Comparison of ENCODE assay signal across 38 cellular contexts in genomic region chrX:7921750-7922149, GRCh38. TPM values are rescaled to one million over a fixed set of nuclear protein-coding genes. Genes with fewer than 3 reads are reported as not detected.
DNase-seq lines count a peak whose midpoint lies in the region; ATAC-seq, FAIRE-seq and TF ChIP-seq lines count a peak whose summit lies in the region.
"Had no signal": no experiment of that assay in that cellular context is flagged by ENCODE, and none has a peak within 500 bp of the region (broad histone marks: within the 10 kb centered on the region; RNA-seq: fewer than 3 reads in every experiment).

No MANE protein-coding gene starts in this region.

- no peak overlapping the region for H3K4me3 Mint-ChIP-seq in nephron
- H3K4me3 Mint-ChIP-seq: B cell; CD14-positive monocyte; CD4-positive, alpha-beta memory T cell; CD4-positive, alpha-beta T cell; CD4-positive, CD25-positive, alpha-beta regulatory T cell; CD8-positive, alpha-beta memory T cell; CD8-positive, alpha-beta T cell had no signal

- WGBS in right lobe of liver (ENCODE audit: insufficient coverage, low coverage, low lambda C conversion rate, missing lambda C conversion rate) = 30% methylated on average over 12 of the region's 12 CpGs
- WGBS in HepG2 (ENCODE audit: low lambda C conversion rate) = 98% methylated on average over 9 of the region's 12 CpGs

- no peak for DNase-seq in right lobe of liver
- DNase-seq in HepG2 (ENCODE audit: low spot score) = no peak
- no peak for DNase-seq in kidney
- DNase-seq in left lobe of liver (ENCODE audit: low spot score) = no peak
- DNase-seq in HCEC 1CT = no peak
- no peak for DNase-seq in islet precursor cell
- DNase-seq: 8988T; ACHN; AML-193; BE2C; C1 segment of cervical spinal cord; Caco-2; Calu3; CD4-positive, alpha-beta memory T cell; CD4-positive, alpha-beta T cell; CD4-positive, CD25-positive, alpha-beta regulatory T cell; CD8-positive, alpha-beta memory T cell; CD8-positive, alpha-beta T cell; COR-L47; DMS 273 treated with DMSO at 0.1 percent for 48 hours; DMS153; DMS53; DMS79; DMS79 treated with DMSO at 0.1 percent for 48 hours; DND-41; EL had no signal

- FAIRE-seq in HepG2 (lab: Jason Lieb, UNC) (no peak), kidney (lab: Jason Lieb, UNC) (peak; percentile 52)
- FAIRE-seq: A204.1, A549, D721Med had no signal

- no peaks in the 10 kb centered on the region for H4K20me1 ChIP-seq in HepG2 (ENCODE audit: insufficient read depth, low read length)
- H4K20me1 ChIP-seq: BLaER1; BLaER1 treated with 17β-estradiol and CSF1 and Interleukin-3, amounts not matched to agents 10 nM and 100 nM had no signal

- H3K9ac ChIP-seq in HepG2 (ENCODE audit: insufficient read depth, low read depth, low read length) (no peak overlapping the region), kidney (ENCODE audit: low read length in 2 of 2) (no peak overlapping the region)
- H3K9ac ChIP-seq: BLaER1; BLaER1 treated with 17β-estradiol and CSF1 and Interleukin-3, amounts not matched to agents 10 nM and 100 nM had no signal

- intact Hi-C loops in right lobe of liver (cut with DNase I) = no loop called here
- intact Hi-C loops in HepG2 (cut with micrococcal nuclease; ENCODE audit: unreplicated experiment) = no loop called here
- intact Hi-C loops in kidney (cut with DNase I) = no loop called here

- peaks cover 0 to 25% (median 3%) of the 10 kb centered on the region in 4 donors for H3K4me1 ChIP-seq in right lobe of liver
- H3K4me1 ChIP-seq in HepG2 (ENCODE audit: insufficient read depth, low read length) = no peaks in the 10 kb centered on the region; the same call in 1 of the 2 replicates
- H3K4me1 ChIP-seq in kidney (ENCODE audit: control insufficient read depth in 1 of 2, insufficient read depth in 1 of 2, low read depth in 1 of 2, low read length in 2 of 2) = peaks cover 0 to 7% of the 10 kb centered on the region in 2 donors
- H3K4me1 ChIP-seq: A549; BE2C; BLaER1; BLaER1 treated with 17β-estradiol and CSF1 and Interleukin-3, amounts not matched to agents 10 nM and 100 nM; Caco-2 had no signal

- peaks cover 0 to 15% (median 0%) of the 10 kb centered on the region in 4 donors for H3K36me3 ChIP-seq in right lobe of liver
- no peaks in the 10 kb centered on the region for H3K36me3 ChIP-seq in HepG2 (replicated peaks in 1 of 2; ENCODE audit: control insufficient read depth in 1 of 2, insufficient read depth in 2 of 2, low read length in 2 of 2)
- H3K36me3 ChIP-seq in kidney (ENCODE audit: control insufficient read depth in 1 of 2, insufficient read depth in 2 of 2, low read length in 2 of 2) = peaks cover 0 to 39% of the 10 kb centered on the region in 2 donors
- H3K36me3 ChIP-seq: BE2C; BLaER1; BLaER1 treated with 17β-estradiol and CSF1 and Interleukin-3, amounts not matched to agents 10 nM and 100 nM had no signal

- CTCF ChIA-PET in HepG2 (lab: Yijun Ruan, JAX; ENCODE audit: low intra/inter-chr PET ratio, low total read pairs) = no interaction called here

- H3K27ac ChIP-seq in right lobe of liver (no peak overlapping the region), HepG2 (ENCODE audit: extremely low read length, insufficient read depth, low read length) (no peak overlapping the region), kidney (ENCODE audit: low read depth in 2 of 2, low read length in 2 of 2) (no peak overlapping the region)
- H3K27ac ChIP-seq: 22Rv1; A549; BLaER1; BLaER1 treated with 17β-estradiol and CSF1 and Interleukin-3, amounts not matched to agents 10 nM and 100 nM; C4-2B had no signal

- peak overlapping the region in 2 of 3 experiments; percentile 16 to 38 for H3K27ac Mint-ChIP-seq in nephron
- H3K27ac Mint-ChIP-seq: B cell; CD14-positive monocyte; CD4-positive, alpha-beta memory T cell; CD4-positive, alpha-beta T cell; CD4-positive, CD25-positive, alpha-beta regulatory T cell; CD8-positive, alpha-beta memory T cell; CD8-positive, alpha-beta T cell had no signal

- POLR2A ChIA-PET in HepG2 (lab: Yijun Ruan, JAX) = no interaction called here

- no peaks in the 10 kb centered on the region for H3K79me2 ChIP-seq in HepG2 (ENCODE audit: insufficient read depth, low read length)

- H3K9me3 ChIP-seq in right lobe of liver = no peaks in the 10 kb centered on the region
- no peaks in the 10 kb centered on the region for H3K9me3 ChIP-seq in HepG2 (ENCODE audit: low read length)
- no peaks in the 10 kb centered on the region for H3K9me3 ChIP-seq in kidney (ENCODE audit: control insufficient read depth in 1 of 2, low read length in 2 of 2)
- H3K9me3 ChIP-seq: A549, BE2C, Caco-2 had no signal

- H3K9me3 Mint-ChIP-seq in nephron = no peaks in the 10 kb centered on the region
- H3K9me3 Mint-ChIP-seq: CD4-positive, alpha-beta memory T cell; CD4-positive, alpha-beta T cell; CD4-positive, CD25-positive, alpha-beta regulatory T cell; CD8-positive, alpha-beta memory T cell; CD8-positive, alpha-beta T cell had no signal

- no peak overlapping the region for H2AFZ ChIP-seq in HepG2 (ENCODE audit: low read length)

- in situ Hi-C loops in HepG2 (cut with HindIII; ENCODE audit: extremely low pct_ligation_motif_present, low pct_unique_long_range_greater_than_20kb) = no loop called here

- TF ChIP-seq CTCF in right lobe of liver (IDR thresholded peaks at IDR 0.05) = no peak
- no peak for TF ChIP-seq CTCF in HepG2 (CRISPR knock-in tag; IDR thresholded peaks at IDR 0.05)
- TF ChIP-seq CTCF in kidney (IDR thresholded peaks at IDR 0.05; ENCODE audit: borderline replicate concordance, extremely low read depth, insufficient read depth) = no peak
- TF ChIP-seq CTCF in nephron (IDR thresholded peaks at IDR 0.05; ENCODE audit: unreplicated experiment in 3 of 3) = no peak

- peak; percentile 47 to 78 (median 54) for ATAC-seq in right lobe of liver
- ATAC-seq in HepG2 = no peak
- ATAC-seq in left lobe of liver = peak; percentile 53
- ATAC-seq in SK-N-SH treated with all-trans-retinoic acid at 6 μM for 48 hours = no peak
- ATAC-seq: A549; CD8-positive, alpha-beta T cell had no signal

- H3K27me3 ChIP-seq in right lobe of liver (no peaks in the 10 kb centered on the region), HepG2 (ENCODE audit: control insufficient read depth in 1 of 2, insufficient read depth in 2 of 2, low read length in 2 of 2) (no peaks in the 10 kb centered on the region)
- H3K27me3 ChIP-seq: BE2C; BLaER1; BLaER1 treated with 17β-estradiol and CSF1 and Interleukin-3, amounts not matched to agents 10 nM and 100 nM had no signal

- BruUV-seq in HepG2 (replicated peaks; lab: Mats Ljungman, UMichigan) = no TSS peak

- no peaks in the 10 kb centered on the region for H3K36me3 Mint-ChIP-seq in nephron (ENCODE audit: low read depth)

- TF ChIP-seq POLR2A in right lobe of liver (IDR thresholded peaks at IDR 0.05) (no peak), HepG2 (IDR thresholded peaks at IDR 0.05; ENCODE audit: insufficient read depth in 1 of 2, low read depth in 2 of 2, low read length in 2 of 2) (no peak)

- H3K4me3 ChIP-seq in right lobe of liver (no peak overlapping the region), HepG2 (replicated peaks in 1 of 3; ENCODE audit: insufficient read depth in 1 of 3, low read depth in 2 of 3, low read length in 3 of 3) (no peak overlapping the region), kidney (ENCODE audit: low read length in 2 of 2) (no peak overlapping the region)
- H3K4me3 ChIP-seq: A549; BLaER1; BLaER1 treated with 17β-estradiol and CSF1 and Interleukin-3, amounts not matched to agents 10 nM and 100 nM had no signal

- TF ChIP-seq RAD21 in HepG2 (CRISPR knock-in tag; IDR thresholded peaks at IDR 0.05) = no peak

- TF ChIP-seq EP300 in HepG2 (IDR thresholded peaks at IDR 0.05; ENCODE audit: low read depth in 2 of 2, low read length in 2 of 2) (no peak), HepG2 (CRISPR knock-in tag; IDR thresholded peaks at IDR 0.05; ENCODE audit: borderline replicate concordance) (no peak)

- H3K4me1 Mint-ChIP-seq in nephron = peaks cover 30% of the 10 kb centered on the region

- no peak overlapping the region for H3K4me2 ChIP-seq in HepG2 (ENCODE audit: low read depth, low read length)
- H3K4me2 ChIP-seq: A549; BLaER1; BLaER1 treated with 17β-estradiol and CSF1 and Interleukin-3, amounts not matched to agents 10 nM and 100 nM had no signal

- H3K27me3 Mint-ChIP-seq in nephron (ENCODE audit: low read depth) = no peaks in the 10 kb centered on the region
- H3K27me3 Mint-ChIP-seq: B cell; CD4-positive, alpha-beta memory T cell; CD4-positive, alpha-beta T cell; CD4-positive, CD25-positive, alpha-beta regulatory T cell; CD8-positive, alpha-beta memory T cell had no signal

RNA-seq across cellular contexts. Expression of gene PNPLA4, which starts 5.5 kb away (rescaled TPM):
- total RNA-seq in right lobe of liver (10 to 100 TPM; 14.4 to 48.7 (median 26.2) TPM), HepG2 (2016; rRNA removed; fragmentation: Illumina TruSeq; extraction: Trizol) (14.9 and 17.7 TPM in 2 replicates), kidney (27.7 TPM), left lobe of liver (15.6 TPM)
- total RNA-seq in HepG2 (2016; cell fraction: cytosol; rRNA removed; fragmentation: Illumina TruSeq; extraction: Trizol; ENCODE audit: low read depth) = 14.2 and 21.2 TPM in 2 replicates
- total RNA-seq in HepG2 (2016; cell fraction: insoluble cytoplasmic fraction; rRNA removed; fragmentation: Illumina TruSeq; extraction: Trizol) = 15.5 and 16.6 TPM in 2 replicates
- total RNA-seq in HepG2 (2016; cell fraction: membrane; rRNA removed; fragmentation: Illumina TruSeq; extraction: Trizol) = 16.4 and 18.9 TPM in 2 replicates
- 7.5 and 11.0 TPM in 2 replicates for total RNA-seq in HepG2 (2016; cell fraction: nucleus; rRNA removed; fragmentation: Illumina TruSeq; extraction: Trizol)
- polyA plus RNA-seq in HepG2 (2011; rRNA removed) (13.0 and 15.7 TPM in 2 replicates), kidney (ENCODE audit: insufficient read depth, low read depth, low replicate concordance) (45.3 TPM)
- 20.4 and 25.8 TPM in 2 replicates for polyA plus RNA-seq in HepG2 (2011; cell fraction: cytosol; rRNA removed)
- polyA plus RNA-seq in HepG2 (2011; cell fraction: nucleus; rRNA removed) = 7.1 and 8.5 TPM in 2 replicates
- polyA plus RNA-seq in HepG2 (2012) = 11.3 and 14.2 TPM in 2 replicates
- 29.0 and 38.5 TPM in 2 replicates for polyA plus RNA-seq in HepG2 (2016; cell fraction: cytosol; fragmentation: Illumina TruSeq; extraction: Trizol; ENCODE audit: low read depth)
- 23.3 and 24.2 TPM in 2 replicates for polyA plus RNA-seq in HepG2 (2016; cell fraction: insoluble cytoplasmic fraction; fragmentation: Illumina TruSeq; extraction: Trizol; ENCODE audit: low read depth)
- 22.3 and 28.8 TPM in 2 replicates for polyA plus RNA-seq in HepG2 (2016; cell fraction: membrane; fragmentation: Illumina TruSeq; extraction: Trizol; ENCODE audit: low read depth)
- polyA plus RNA-seq in HepG2 (2016; cell fraction: nucleus; fragmentation: Illumina TruSeq; extraction: Trizol; ENCODE audit: insufficient read depth, low read depth) = 17.3 and 18.8 TPM in 2 replicates
- polyA minus RNA-seq in HepG2 (2011; rRNA and poly(A)+ RNA removed; ENCODE audit: low replicate concordance) = 11.0 and 27.6 TPM in 2 replicates
- 6.4 and 8.7 TPM in 2 replicates for polyA minus RNA-seq in HepG2 (2011; cell fraction: cytosol; rRNA and poly(A)+ RNA removed)
- polyA minus RNA-seq in HepG2 (2011; cell fraction: nucleus; rRNA and poly(A)+ RNA removed) = 2.7 and 3.9 TPM in 2 replicates
- total RNA-seq: A172 had no signal

Comparison
In these comparisons a context has a peak if more than half of its experiments do, and no peak if none do; other contexts are left out.
1. ATAC-seq: peak in right lobe of liver (4 of 4) and left lobe of liver (single experiment); none in HepG2 (single experiment) and SK-N-SH treated with all-trans-retinoic acid at 6 μM for 48 hours (single experiment).